8 cellular contexts compared by ENCODE assay signal in genomic region chr17:58121925-58122324, GRCh38. TPM values are rescaled to one million over a fixed set of nuclear protein-coding genes. Genes with fewer than 3 reads are reported as not detected.
A peak's percentile ranks its signal among the peaks of the same experiment; 100 is the strongest.
DNase-seq lines count a peak whose midpoint lies in the region; FAIRE-seq and TF ChIP-seq lines count a peak whose summit lies in the region.

No MANE protein-coding gene starts in this region.

- H3K4me1 ChIP-seq in small intestine (ENCODE audit: control insufficient read depth in 2 of 2, insufficient read depth in 1 of 2, low read depth in 1 of 2, low read length in 1 of 2) = no peaks in the 10 kb centered on the region
- no peaks in the 10 kb centered on the region for H3K4me1 ChIP-seq in colonic mucosa

- 50 to 69% (median 53%) methylated on average over 5 of the region's 5 CpGs for WGBS in small intestine, 3 donors

- no peak for TF ChIP-seq POLR2A in H54 (IDR thresholded peaks at IDR 0.05; ENCODE audit: low read depth, low read length)

- no peaks in the 10 kb centered on the region for H3K36me3 ChIP-seq in small intestine (ENCODE audit: control insufficient read depth in 2 of 2, insufficient read depth in 2 of 2, low read length in 2 of 2)
- H3K36me3 ChIP-seq in colonic mucosa = no peaks in the 10 kb centered on the region

- intact Hi-C loops in colonic mucosa (cut with DNase I) = no loop called here

- DNase-seq in D721Med (ENCODE audit: insufficient read length, low spot score) (peak; percentile 21), H54 (ENCODE audit: insufficient read length, low spot score) (peak; percentile 26), RCC 7860 (ENCODE audit: low spot score) (no peak), dermis blood vessel endothelial cell (peak; percentile 31), small intestine (peak; percentile 24), kidney glomerular epithelial cell (lab: John Stamatoyannopoulos, UW) (no peak), colonic mucosa (no peak), ureter (ENCODE audit: low spot score) (no peak)

- H3K27me3 ChIP-seq in small intestine (ENCODE audit: control insufficient read depth in 2 of 2, insufficient read depth in 2 of 2, low read length in 2 of 2) = no peaks in the 10 kb centered on the region
- H3K27me3 ChIP-seq in colonic mucosa = no peaks in the 10 kb centered on the region

- H3K27ac ChIP-seq in small intestine (ENCODE audit: low read depth in 1 of 2, low read length in 1 of 2) = no peak overlapping the region
- H3K27ac ChIP-seq in colonic mucosa = no peak overlapping the region

- no peaks in the 10 kb centered on the region for H3K9me3 ChIP-seq in small intestine (ENCODE audit: control insufficient read depth, low read depth)
- H3K9me3 ChIP-seq in colonic mucosa = no peaks in the 10 kb centered on the region

- no peak overlapping the region for H3K9ac ChIP-seq in colonic mucosa (ENCODE audit: low read depth in 2 of 2, low read length in 2 of 2)

- TF ChIP-seq CTCF in D721Med (IDR thresholded peaks at IDR 0.05; ENCODE audit: insufficient read depth, missing control alignments) (peak; percentile 48), colonic mucosa (IDR thresholded peaks at IDR 0.05) (no peak)

- peak; percentile 21 for FAIRE-seq in D721Med (lab: Jason Lieb, UNC)
- FAIRE-seq in H54 (lab: Jason Lieb, UNC) = peak; percentile 27
- peak; percentile 22 for FAIRE-seq in RCC 7860 (lab: Jason Lieb, UNC)
- no peak for FAIRE-seq in small intestine (lab: Jason Lieb, UNC)

- no peak overlapping the region for H3K4me3 ChIP-seq in small intestine (ENCODE audit: low read depth in 1 of 2, low read length in 2 of 2)
- H3K4me3 ChIP-seq in colonic mucosa = no peak overlapping the region

RNA-seq across cellular contexts. Expression of gene OR4D1, which starts 26.3 kb away (rescaled TPM):
- not detected in 2 replicates for total RNA-seq in dermis blood vessel endothelial cell
- under 1 TPM in 1 of 3 donors, not detected in 2; 0.03 TPM for polyA plus RNA-seq in small intestine
- not detected for total RNA-seq in colonic mucosa
- total RNA-seq in ureter = not detected

RNA-seq across cellular contexts. Expression of gene DYNLL2, which starts 38.7 kb away (rescaled TPM):
- total RNA-seq in dermis blood vessel endothelial cell (12.6 and 17.2 TPM in 2 replicates), colonic mucosa (10 to 100 TPM; 34.3 to 41.2 TPM), ureter (52.3 TPM)
- 10 to 100 TPM; 18.9 to 40.8 (median 24.6) TPM for polyA plus RNA-seq in small intestine

RNA-seq across cellular contexts. Expression of gene OR4D2, which starts 44.9 kb away (rescaled TPM):
- total RNA-seq in dermis blood vessel endothelial cell = not detected in 2 replicates
- polyA plus RNA-seq in small intestine = not detected
- not detected for total RNA-seq in colonic mucosa
- not detected for total RNA-seq in ureter

Comparison
In these comparisons a context has a peak if more than half of its experiments do, and no peak if none do; other contexts are left out.
1. DNase-seq: peak in D721Med (single experiment), H54 (single experiment), dermis blood vessel endothelial cell (single experiment) and small intestine (single experiment); none in RCC 7860 (single experiment), kidney glomerular epithelial cell (single experiment), colonic mucosa (single experiment) and ureter (single experiment).